ENCODE assay signal across 10 cellular contexts in the genomic region with DNA sequence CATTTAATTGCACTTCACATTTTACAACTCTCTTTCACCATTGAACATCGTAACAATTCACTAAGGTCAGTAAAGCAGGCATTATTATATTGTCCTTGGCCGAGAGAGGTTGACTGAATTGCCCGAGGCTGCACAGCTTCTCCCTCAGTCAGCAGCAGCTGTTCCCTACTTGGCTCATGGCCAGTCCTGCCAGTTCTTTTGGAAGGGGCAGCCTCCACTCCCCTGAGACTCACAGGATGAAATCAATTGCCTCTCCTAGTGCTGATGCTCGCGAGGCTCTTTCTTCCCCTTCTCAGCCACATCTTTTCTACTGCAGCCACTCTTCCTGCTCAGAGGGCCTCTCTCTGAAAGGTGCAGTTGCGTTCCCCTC.
A peak's percentile ranks its signal among the peaks of the same experiment; 100 is the strongest.
DNase-seq lines count a peak whose midpoint lies in the region; ATAC-seq and TF ChIP-seq lines count a peak whose summit lies in the region.
"Had no signal": no experiment of that assay in that cellular context is flagged by ENCODE, and none has a peak within 500 bp of the region (broad histone marks: within the 10 kb centered on the region; RNA-seq: fewer than 3 reads in every experiment).

No MANE protein-coding gene starts in this region.

- H3K27me3 ChIP-seq in aorta (ENCODE audit: control insufficient read depth in 1 of 2, insufficient read depth in 2 of 2, low read length in 1 of 2) (no peaks in the 10 kb centered on the region), PC-9 (ENCODE audit: insufficient read depth, low read depth) (peaks cover 88% of the 10 kb centered on the region)

- intact Hi-C loops in aorta (cut with DNase I) (no loop called here), PC-9 (cut with micrococcal nuclease; ENCODE audit: unreplicated experiment) (no loop called here)

- no TSS peak for BruUV-seq in PC-9 (replicated peaks; lab: Mats Ljungman, UMichigan)

- no peaks in the 10 kb centered on the region for H3K36me3 ChIP-seq in aorta (ENCODE audit: control insufficient read depth in 1 of 2, insufficient read depth in 2 of 2, low read length in 1 of 2)
- no peaks in the 10 kb centered on the region for H3K36me3 ChIP-seq in PC-9 (ENCODE audit: low read depth)
- H3K36me3 ChIP-seq: neutrophil had no signal

- no peaks in the 10 kb centered on the region for H3K4me1 ChIP-seq in aorta (ENCODE audit: control insufficient read depth in 1 of 2, insufficient read depth in 2 of 2, low read length in 2 of 2)
- no peaks in the 10 kb centered on the region for H3K4me1 ChIP-seq in PC-9 (replicated peaks; ENCODE audit: insufficient read depth)

- no peak for ATAC-seq in stimulated activated naive CD8-positive, alpha-beta T cell treated with anti-CD3 and anti-CD28 coated beads, Interleukin-15, Interleukin-2, amounts not matched to agents 100 U/mL and 50 U/mL, for 24 hours
- ATAC-seq in HG03045 (IDR thresholded peaks at IDR 0.05; ENCODE audit: unreplicated experiment) (peak; percentile 6), aorta (ENCODE audit: low FRiP score) (no peak), GM19324 (IDR thresholded peaks at IDR 0.05; ENCODE audit: low FRiP score, unreplicated experiment) (no peak)

- POLR2A ChIA-PET in PC-9 (lab: Charles Lee; ENCODE audit: unreplicated experiment) = no interaction called here

- no peaks in the 10 kb centered on the region for H3K79me2 ChIP-seq in PC-9 (ENCODE audit: low read depth)

- CTCF ChIA-PET in PC-9 (lab: Charles Lee) = no interaction called here

- H4K20me1 ChIP-seq in PC-9 (ENCODE audit: insufficient read depth) = no peaks in the 10 kb centered on the region

- peak overlapping the region; percentile 78 for H3K4me3 Mint-ChIP-seq in stimulated activated naive CD8-positive, alpha-beta T cell treated with anti-CD3 and anti-CD28 coated beads, Interleukin-15, Interleukin-2, amounts not matched to agents 100 ng/mL and 50 ng/mL, for 24 hours

- no peaks in the 10 kb centered on the region for H3K9me2 ChIP-seq in PC-9 (ENCODE audit: insufficient read depth)

- no peak overlapping the region for H3K4me2 ChIP-seq in PC-9

- peaks cover 10% of the 10 kb centered on the region for H3K9me3 Mint-ChIP-seq in stimulated activated naive CD8-positive, alpha-beta T cell treated with anti-CD3 and anti-CD28 coated beads, Interleukin-15, Interleukin-2, amounts not matched to agents 100 ng/mL and 50 ng/mL, for 24 hours

- H3K27me3 Mint-ChIP-seq in stimulated activated naive CD8-positive, alpha-beta T cell treated with anti-CD3 and anti-CD28 coated beads, Interleukin-15, Interleukin-2, amounts not matched to agents 100 ng/mL and 50 ng/mL, for 24 hours = no peaks in the 10 kb centered on the region

- TF ChIP-seq CTCF in PC-9 (conservative IDR thresholded peaks at IDR 0.05) = no peak

- H3K4me1 Mint-ChIP-seq in stimulated activated naive CD8-positive, alpha-beta T cell treated with anti-CD3 and anti-CD28 coated beads, Interleukin-15, Interleukin-2, amounts not matched to agents 100 ng/mL and 50 ng/mL, for 24 hours (ENCODE audit: low read depth) = peaks cover 78% of the 10 kb centered on the region

- peaks cover 3% of the 10 kb centered on the region for H3K36me3 Mint-ChIP-seq in stimulated activated naive CD8-positive, alpha-beta T cell treated with anti-CD3 and anti-CD28 coated beads, Interleukin-15, Interleukin-2, amounts not matched to agents 100 ng/mL and 50 ng/mL, for 24 hours (ENCODE audit: low read depth)

- H3F3A ChIP-seq in PC-9 (ENCODE audit: insufficient read depth, low read depth) = no peaks in the 10 kb centered on the region

- H3K27ac ChIP-seq in aorta (ENCODE audit: low read depth in 1 of 2, low read length in 2 of 2) (no peak overlapping the region), PC-9 (no peak overlapping the region)
- H3K27ac ChIP-seq: neutrophil had no signal

- H2AFZ ChIP-seq in PC-9 = no peak overlapping the region

- no peak for DNase-seq in stimulated activated naive CD8-positive, alpha-beta T cell treated with anti-CD3 and anti-CD28 coated beads, Interleukin-15, Interleukin-2, amounts not matched to agents 100 U/mL and 50 U/mL, for 24 hours
- DNase-seq in NCI-H69 (lab: John Stamatoyannopoulos, UW) (peak; percentile 97), aorta (no peak), PC-9 (no peak), amniotic stem cell (lab: John Stamatoyannopoulos, UW) (no peak)
- DNase-seq: amygdala had no signal

- peak overlapping the region; percentile 92 for H3K27ac Mint-ChIP-seq in stimulated activated naive CD8-positive, alpha-beta T cell treated with anti-CD3 and anti-CD28 coated beads, Interleukin-15, Interleukin-2, amounts not matched to agents 100 ng/mL and 50 ng/mL, for 24 hours

- 37 to 47% methylated on average over 6 of the region's 6 CpGs for WGBS in aorta, 2 donors

- H3K9me3 ChIP-seq in aorta (ENCODE audit: control insufficient read depth, low read length) (peaks cover 6% of the 10 kb centered on the region), PC-9 (ENCODE audit: insufficient read depth, low read depth) (no peaks in the 10 kb centered on the region)
- H3K9me3 ChIP-seq: neutrophil had no signal

- H3K4me3 ChIP-seq in aorta (ENCODE audit: low read length in 2 of 2) (no peak overlapping the region), PC-9 (no peak overlapping the region)
